In the genomic region with DNA sequence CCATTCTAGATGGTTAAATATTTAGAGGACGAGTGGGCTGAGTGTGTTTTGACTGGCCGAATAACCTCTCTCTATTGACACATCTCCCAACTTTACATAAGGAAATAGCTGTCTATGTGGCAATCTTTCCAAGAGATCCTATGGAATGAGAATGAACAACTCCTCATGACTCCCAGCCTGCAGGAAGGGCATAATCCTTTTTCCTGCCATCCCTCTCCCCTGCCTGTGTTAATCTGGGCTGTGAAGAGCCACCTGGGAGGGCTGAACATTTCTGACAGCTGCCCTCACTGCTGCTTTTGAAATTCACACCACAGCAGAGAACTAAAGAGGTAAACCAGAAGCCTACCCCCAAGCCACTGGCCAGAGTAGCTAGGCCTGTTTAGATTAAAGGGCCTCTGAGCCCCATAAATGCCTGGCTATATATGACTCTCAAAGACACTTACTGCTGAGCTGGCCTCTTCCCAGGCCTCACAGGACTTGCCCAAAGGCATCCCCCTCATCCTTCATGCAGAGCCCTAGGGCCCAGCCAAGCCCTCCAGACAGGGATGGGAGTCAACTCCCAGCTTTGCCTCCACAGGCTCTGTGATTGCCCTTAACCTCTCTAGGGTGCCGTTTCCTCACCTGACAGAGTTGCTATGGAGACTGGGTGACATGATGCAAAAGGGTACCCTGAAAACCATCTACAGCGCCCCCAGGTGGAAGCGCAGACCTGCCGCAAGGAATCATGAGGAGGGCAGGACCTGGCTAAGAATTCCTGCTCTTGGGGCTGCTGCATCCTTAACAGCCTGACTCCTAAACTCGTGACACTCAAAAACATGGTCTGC, we compare ENCODE assay signal across 9 cellular contexts. TPM values are rescaled to one million over a fixed set of nuclear protein-coding genes. Genes with fewer than 3 reads are reported as not detected.
DNase-seq lines count a peak whose midpoint lies in the region; ATAC-seq, FAIRE-seq and TF ChIP-seq lines count a peak whose summit lies in the region.
"Had no signal": no experiment of that assay in that cellular context is flagged by ENCODE, and none has a peak within 500 bp of the region (broad histone marks: within the 10 kb centered on the region; RNA-seq: fewer than 3 reads in every experiment).

No MANE protein-coding gene starts in this region.

- H3K9me3 ChIP-seq in right atrium auricular region (no peaks in the 10 kb centered on the region), OCI-LY1 (ENCODE audit: low read length) (no peaks in the 10 kb centered on the region), tibial artery (no peaks in the 10 kb centered on the region), kidney (ENCODE audit: control insufficient read depth in 1 of 2, low read length in 2 of 2) (no peaks in the 10 kb centered on the region)

- H2AFZ ChIP-seq in OCI-LY1 (ENCODE audit: low read length) = no peak overlapping the region

- peak; percentile 28 for DNase-seq in right atrium auricular region (ENCODE audit: low spot score)
- DNase-seq in left ventricle myocardium superior = no peak
- peak; percentile 25 for DNase-seq in glomerular visceral epithelial cell (ENCODE audit: extremely low spot score)
- no peak for DNase-seq in tibial artery
- no peak for DNase-seq in T1000 (lab: John Stamatoyannopoulos, UW)
- DNase-seq in NCI-H2196 treated with DMSO at 0.1 percent for 48 hours (lab: John Stamatoyannopoulos, UW; ENCODE audit: unreplicated experiment) = no peak
- DNase-seq in kidney = no peak

- intact Hi-C loops in left ventricle myocardium superior (cut with micrococcal nuclease) (no loop called here), tibial artery (cut with DNase I; ENCODE audit: low total_unique reads) (no loop called here), kidney (cut with DNase I) (no loop called here)

- H3K36me3 ChIP-seq in right atrium auricular region (peaks cover 15% of the 10 kb centered on the region), OCI-LY1 (ENCODE audit: insufficient read depth, low read length) (peaks cover 42% of the 10 kb centered on the region), tibial artery (peaks cover 0 to 22% (median 0%) of the 10 kb centered on the region in 3 donors), kidney (ENCODE audit: control insufficient read depth in 1 of 2, insufficient read depth in 2 of 2, low read length in 2 of 2) (peaks cover 5 to 13% of the 10 kb centered on the region in 2 donors)

- no peak overlapping the region for H3K4me2 ChIP-seq in OCI-LY1 (ENCODE audit: low read length)

- H3K4me1 ChIP-seq in right atrium auricular region = peaks cover 0 to 24% of the 10 kb centered on the region in 2 donors
- no peaks in the 10 kb centered on the region for H3K4me1 ChIP-seq in OCI-LY1 (ENCODE audit: insufficient read depth, low read length, severe bottlenecking)
- peaks cover 6 to 84% (median 64%) of the 10 kb centered on the region in 4 donors for H3K4me1 ChIP-seq in tibial artery
- H3K4me1 ChIP-seq in kidney (ENCODE audit: control insufficient read depth in 1 of 2, insufficient read depth in 1 of 2, low read depth in 1 of 2, low read length in 2 of 2) = peaks cover 0 to 3% of the 10 kb centered on the region in 2 donors

- no peaks in the 10 kb centered on the region for H3K79me2 ChIP-seq in OCI-LY1 (ENCODE audit: insufficient read depth, low read length)

- no peaks in the 10 kb centered on the region for H3K9me2 ChIP-seq in OCI-LY1 (ENCODE audit: low read depth, low read length)

- H3K27ac ChIP-seq in right atrium auricular region = no peak overlapping the region
- H3K27ac ChIP-seq in OCI-LY1 (ENCODE audit: low read depth, low read length, poor library complexity, severe bottlenecking) = no peak overlapping the region
- peak overlapping the region; percentile 43 to 73 for H3K27ac ChIP-seq in tibial artery
- no peak overlapping the region for H3K27ac ChIP-seq in kidney (ENCODE audit: low read depth in 2 of 2, low read length in 2 of 2)

- FAIRE-seq in kidney (lab: Jason Lieb, UNC) = no peak
- FAIRE-seq: endometrium had no signal

- H3F3A ChIP-seq in OCI-LY1 (ENCODE audit: insufficient read depth, low read length) = no peaks in the 10 kb centered on the region

- no peak overlapping the region for H3K9ac ChIP-seq in OCI-LY1 (ENCODE audit: low read length)
- H3K9ac ChIP-seq in kidney (ENCODE audit: low read length in 2 of 2) = no peak overlapping the region

- no peaks in the 10 kb centered on the region for H3K27me3 ChIP-seq in right atrium auricular region
- H3K27me3 ChIP-seq in OCI-LY1 (ENCODE audit: insufficient read depth, low read length) = no peaks in the 10 kb centered on the region
- no peaks in the 10 kb centered on the region for H3K27me3 ChIP-seq in tibial artery

- no peak for ATAC-seq in left ventricle myocardium superior

- H3K4me3 ChIP-seq in right atrium auricular region (no peak overlapping the region), OCI-LY1 (ENCODE audit: low read depth, low read length, poor library complexity, severe bottlenecking) (no peak overlapping the region), tibial artery (no peak overlapping the region), kidney (ENCODE audit: low read length in 2 of 2) (no peak overlapping the region)

- no peak for TF ChIP-seq CTCF in right atrium auricular region (IDR thresholded peaks at IDR 0.05)
- peak; percentile 49 for TF ChIP-seq CTCF in OCI-LY1 (IDR thresholded peaks at IDR 0.05; ENCODE audit: low read length)
- TF ChIP-seq CTCF in tibial artery (IDR thresholded peaks at IDR 0.05) = no peak
- no peak for TF ChIP-seq CTCF in kidney (IDR thresholded peaks at IDR 0.05; ENCODE audit: borderline replicate concordance, extremely low read depth, insufficient read depth)

- H4K20me1 ChIP-seq in OCI-LY1 (ENCODE audit: insufficient read depth, low read length) = no peaks in the 10 kb centered on the region

RNA-seq across cellular contexts. Expression of gene LDLRAP1, which starts 42.0 kb away (rescaled TPM):
- total RNA-seq in right atrium auricular region (10 to 100 TPM in 1 of 2 donors, 1 to 10 TPM in 1; 8.9 to 10.1 TPM), left ventricle myocardium superior (11.8 TPM), kidney (26.2 TPM)
- polyA plus RNA-seq in kidney (ENCODE audit: insufficient read depth, low read depth, low replicate concordance) = 14.4 TPM

Comparison
In these comparisons a context has a peak if more than half of its experiments do, and no peak if none do; other contexts are left out.
1. DNase-seq: peak in right atrium auricular region (single experiment) and glomerular visceral epithelial cell (single experiment); none in left ventricle myocardium superior (single experiment), tibial artery (0 of 2), T1000 (single experiment), NCI-H2196 treated with DMSO at 0.1 percent for 48 hours (single experiment) and kidney (single experiment).
2. H3K27ac ChIP-seq: peak in tibial artery (2 of 2); none in right atrium auricular region (0 of 2), OCI-LY1 (single experiment) and kidney (0 of 2).